Comparison of ENCODE assay signal across 9 cellular contexts in the genomic region with DNA sequence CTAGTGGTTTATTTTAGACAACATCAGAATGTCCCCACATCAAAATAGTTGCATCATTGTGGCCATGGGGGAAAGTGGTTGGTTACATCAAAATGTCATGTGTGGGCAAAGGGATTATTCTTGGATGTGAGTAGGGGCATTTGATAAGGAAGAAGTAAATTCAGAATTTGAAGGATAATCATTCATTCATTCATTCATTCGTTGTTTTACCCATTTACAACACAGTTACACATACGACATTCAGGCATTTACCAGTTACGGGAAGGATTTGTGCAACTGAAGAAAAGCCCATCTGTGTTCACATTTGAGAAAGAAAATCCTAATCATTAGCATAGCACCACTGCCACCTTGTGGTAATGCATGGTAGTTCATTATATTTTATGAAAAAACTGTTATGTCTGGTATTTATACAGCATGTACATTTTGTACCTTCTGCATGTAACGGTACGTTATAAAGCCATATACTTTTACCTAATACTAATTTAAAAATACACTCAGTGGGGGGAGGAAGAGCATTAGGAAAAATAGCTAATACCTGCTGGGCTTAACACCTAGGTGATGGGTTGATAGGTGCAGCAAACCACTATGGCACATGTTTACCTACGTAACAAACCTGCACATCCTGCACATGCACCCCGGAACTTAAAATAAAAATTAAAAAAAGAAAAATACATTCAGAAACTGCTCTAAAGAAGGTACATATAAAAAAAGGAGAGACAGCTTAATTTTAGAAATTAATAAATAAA.
A peak's percentile ranks its signal among the peaks of the same experiment; 100 is the strongest.
DNase-seq lines count a peak whose midpoint lies in the region; ATAC-seq, FAIRE-seq and TF ChIP-seq lines count a peak whose summit lies in the region.
"Had no signal": no experiment of that assay in that cellular context is flagged by ENCODE, and none has a peak within 500 bp of the region (broad histone marks: within the 10 kb centered on the region; RNA-seq: fewer than 3 reads in every experiment).

No MANE protein-coding gene starts in this region.

- H3K27ac ChIP-seq in endothelial cell of umbilical vein (ENCODE audit: insufficient read depth, low read depth, low read length): no peak overlapping the region
- no peak overlapping the region for H3K27ac ChIP-seq in naive thymus-derived CD4-positive, alpha-beta T cell (ENCODE audit: low read depth, low read length)

- TF ChIP-seq CTCF in GM12873 (IDR thresholded peaks at IDR 0.05; ENCODE audit: insufficient read depth, low read depth, low read length, missing control alignments) (peak; percentile 64), endothelial cell of umbilical vein (IDR thresholded peaks at IDR 0.05; ENCODE audit: extremely low read depth in 1 of 2, insufficient read depth in 1 of 2, low read depth in 1 of 2, low read length in 2 of 2) (peak; percentile 38 to 52)

- FAIRE-seq in endothelial cell of umbilical vein (lab: Jason Lieb, UNC): peak; percentile 58

- dilution Hi-C loops in endothelial cell of umbilical vein (cut with MboI; ENCODE audit: extremely low pct_ligation_motif_present, low sequenced_read_pairs): loop anchor here (25.0 kb wide), 1 partner anchor 448 kb away; no protein-coding TSS in a partner anchor

- H3K4me3 Mint-ChIP-seq in T-cell: no peak overlapping the region
- H3K4me3 Mint-ChIP-seq in naive thymus-derived CD4-positive, alpha-beta T cell: no peak overlapping the region
- H3K4me3 Mint-ChIP-seq: natural killer cell treated with Interleukin-12 subunit alpha and Interleukin-12 subunit beta and Interleukin-15 and Interleukin-18, amount 100 ng/mL, for 72 hours had no signal

- no peak overlapping the region for H3K27ac Mint-ChIP-seq in T-cell
- H3K27ac Mint-ChIP-seq in naive thymus-derived CD4-positive, alpha-beta T cell: no peak overlapping the region
- H3K27ac Mint-ChIP-seq: natural killer cell treated with Interleukin-12 subunit alpha and Interleukin-12 subunit beta and Interleukin-15 and Interleukin-18, amount 100 ng/mL, for 72 hours had no signal

- H3K36me3 ChIP-seq in endothelial cell of umbilical vein (ENCODE audit: control insufficient read depth in 2 of 2, extremely low read depth in 1 of 2, insufficient read depth in 2 of 2, low read length in 2 of 2): no peaks in the 10 kb centered on the region
- no peaks in the 10 kb centered on the region for H3K36me3 ChIP-seq in naive thymus-derived CD4-positive, alpha-beta T cell (ENCODE audit: control insufficient read depth in 2 of 3, insufficient read depth in 3 of 3, low read length in 3 of 3)

- no peak overlapping the region for H3K4me2 ChIP-seq in endothelial cell of umbilical vein (ENCODE audit: insufficient read depth, low read length)

- TF ChIP-seq POLR2A in endothelial cell of umbilical vein (IDR thresholded peaks at IDR 0.05; ENCODE audit: low read depth, low read length): no peak

- H3K9me1 ChIP-seq in endothelial cell of umbilical vein (replicated peaks; ENCODE audit: control insufficient read depth, extremely low read depth, insufficient read depth, low read length): no peaks in the 10 kb centered on the region

- CTCF ChIA-PET in T-cell (lab: Charles Lee) (interaction anchor here (0.6 to 5.0 kb wide), 7 partner anchors 22 to 458 kb away, joined by 3 to 33 read pairs (median 3); no protein-coding TSS in a partner anchor), endothelial cell of umbilical vein (lab: Charles Lee) (interaction anchor here (0.8 to 15.3 kb wide), 10 partner anchors 9 to 698 kb away, joined by 3 to 221 read pairs (median 3); no protein-coding TSS in a partner anchor)
- CTCF ChIA-PET in naive thymus-derived CD4-positive, alpha-beta T cell (lab: Charles Lee): interaction anchor here (0.7 to 6.4 kb wide), 3 partner anchors 14 to 442 kb away, joined by 3 to 44 read pairs (median 6); no protein-coding TSS in a partner anchor

- peaks cover 6 to 10% (median 8%) of the 10 kb centered on the region in 3 donors for H3K4me1 Mint-ChIP-seq in T-cell
- H3K4me1 Mint-ChIP-seq in naive thymus-derived CD4-positive, alpha-beta T cell: peaks cover 4 to 9% (median 7%) of the 10 kb centered on the region in 7 donors

- H3K27me3 ChIP-seq in endothelial cell of umbilical vein (ENCODE audit: control insufficient read depth in 2 of 2, insufficient read depth in 2 of 2, low read length in 2 of 2): no peaks in the 10 kb centered on the region
- H3K27me3 ChIP-seq in naive thymus-derived CD4-positive, alpha-beta T cell (ENCODE audit: control insufficient read depth in 2 of 2, insufficient read depth in 2 of 2, low read length in 2 of 2): no peaks in the 10 kb centered on the region

- no peak overlapping the region for H3K4me3 ChIP-seq in endothelial cell of umbilical vein (replicated peaks in 1 of 3; ENCODE audit: insufficient read depth in 1 of 3, low read depth in 1 of 3, low read length in 3 of 3)
- H3K4me3 ChIP-seq in naive thymus-derived CD4-positive, alpha-beta T cell (ENCODE audit: low read length): no peak overlapping the region

- intact Hi-C loops in endothelial cell of umbilical vein (cut with micrococcal nuclease): loop anchor here (1.0 to 2.0 kb wide), 5 partner anchors 63 to 758 kb away; no protein-coding TSS in a partner anchor
- intact Hi-C loops in naive thymus-derived CD4-positive, alpha-beta T cell (cut with micrococcal nuclease): loop anchor here (1.0 to 2.0 kb wide), 11 partner anchors 62 to 1056 kb away; a partner anchor contains a TSS

- H2AFZ ChIP-seq in endothelial cell of umbilical vein (ENCODE audit: low read depth, low read length): no peak overlapping the region

- H3K9me3 Mint-ChIP-seq in T-cell: no peaks in the 10 kb centered on the region
- H3K9me3 Mint-ChIP-seq in naive thymus-derived CD4-positive, alpha-beta T cell: no peaks in the 10 kb centered on the region
- H3K9me3 Mint-ChIP-seq: natural killer cell treated with Interleukin-12 subunit alpha and Interleukin-12 subunit beta and Interleukin-15 and Interleukin-18, amount 100 ng/mL, for 72 hours had no signal

- H3K79me2 ChIP-seq in endothelial cell of umbilical vein (ENCODE audit: control insufficient read depth, insufficient read depth, low read length): peaks cover 15% of the 10 kb centered on the region

- H3K9me3 ChIP-seq in endothelial cell of umbilical vein (replicated peaks; ENCODE audit: control insufficient read depth, insufficient read depth, low read length): no peaks in the 10 kb centered on the region
- H3K9me3 ChIP-seq in naive thymus-derived CD4-positive, alpha-beta T cell (ENCODE audit: control insufficient read depth in 2 of 3, low read length in 3 of 3): no peaks in the 10 kb centered on the region

- BruUV-seq in endothelial cell of umbilical vein (replicated peaks; lab: Mats Ljungman, UMichigan): no TSS peak

- ATAC-seq in T-cell (replicated peaks in 1 of 4) (peak; percentile 52 to 71 (median 62)), GM21526 (IDR thresholded peaks at IDR 0.05; ENCODE audit: low FRiP score, unreplicated experiment) (no peak), GM21381 (IDR thresholded peaks at IDR 0.05; ENCODE audit: unreplicated experiment) (no peak)
- ATAC-seq in naive thymus-derived CD4-positive, alpha-beta T cell: peak; percentile 90

- H3K4me1 ChIP-seq in endothelial cell of umbilical vein (ENCODE audit: control insufficient read depth, extremely low read depth, insufficient read depth, low read length): no peaks in the 10 kb centered on the region
- H3K4me1 ChIP-seq in naive thymus-derived CD4-positive, alpha-beta T cell (ENCODE audit: control insufficient read depth in 2 of 2, insufficient read depth in 2 of 2, low read length in 2 of 2): no peaks in the 10 kb centered on the region

- H3K9ac ChIP-seq in endothelial cell of umbilical vein (replicated peaks; ENCODE audit: extremely low read depth, insufficient read depth, low read length): no peak overlapping the region

- POLR2A ChIA-PET in T-cell (lab: Charles Lee) (no interaction called here), endothelial cell of umbilical vein (lab: Charles Lee) (no interaction called here)
- POLR2A ChIA-PET in naive thymus-derived CD4-positive, alpha-beta T cell (lab: Charles Lee): no interaction called here

- H3K36me3 Mint-ChIP-seq in T-cell: no peaks in the 10 kb centered on the region
- H3K36me3 Mint-ChIP-seq in naive thymus-derived CD4-positive, alpha-beta T cell: no peaks in the 10 kb centered on the region
- H3K36me3 Mint-ChIP-seq: natural killer cell treated with Interleukin-12 subunit alpha and Interleukin-12 subunit beta and Interleukin-15 and Interleukin-18, amount 100 ng/mL, for 72 hours had no signal

- peak; percentile 56 for DNase-seq in AG20443 (ENCODE audit: low spot score)
- DNase-seq in NCI-H1694 treated with DMSO at 0.1 percent for 48 hours (lab: John Stamatoyannopoulos, UW): peak; percentile 73
- DNase-seq in T-cell: peak in 20 of 34 experiments; percentile 2 to 55 (median 24)
- peak; percentile 84 for DNase-seq in endothelial cell of umbilical vein (ENCODE audit: low read depth, low spot score)
- DNase-seq in naive thymus-derived CD4-positive, alpha-beta T cell: peak in 7 of 9 donors; percentile 30 to 78 (median 65)

- H4K20me1 ChIP-seq in endothelial cell of umbilical vein (replicated peaks; ENCODE audit: control insufficient read depth, extremely low read depth, insufficient read depth, low read length): no peaks in the 10 kb centered on the region

- H3K27me3 Mint-ChIP-seq in T-cell: no peaks in the 10 kb centered on the region
- no peaks in the 10 kb centered on the region for H3K27me3 Mint-ChIP-seq in naive thymus-derived CD4-positive, alpha-beta T cell

TF ChIP-seq in endothelial cell of umbilical vein, 7 proteins besides CTCF, POLR2A, EP300 and RAD21:
- TF ChIP-seq POLR2AphosphoS5 (IDR thresholded peaks at IDR 0.05; ENCODE audit: insufficient read depth, low read depth, low read length): no peak
- TF ChIP-seq MYC (IDR thresholded peaks at IDR 0.05; ENCODE audit: low read depth, low read length): no peak
- no peak for TF ChIP-seq JUN (IDR thresholded peaks at IDR 0.05; ENCODE audit: borderline replicate concordance, insufficient read depth, insufficient read length, low read depth)
TF ChIP-seq in endothelial cell of umbilical vein: peak in this region for 0.

Comparison
In these comparisons a context has a peak if more than half of its experiments do, and no peak if none do; other contexts are left out.
1. DNase-seq: peak in every context shown above with its lines; median percentile 84 in endothelial cell of umbilical vein; 73 in NCI-H1694 treated with DMSO at 0.1 percent for 48 hours; 65 in naive thymus-derived CD4-positive, alpha-beta T cell; 56 in AG20443; 24 in T-cell.
2. ATAC-seq: peak in T-cell (4 of 4) and naive thymus-derived CD4-positive, alpha-beta T cell (single experiment); none in GM21526 (single experiment) and GM21381 (single experiment).